ENCODE assay signal across 22 cellular contexts in the genomic region with DNA sequence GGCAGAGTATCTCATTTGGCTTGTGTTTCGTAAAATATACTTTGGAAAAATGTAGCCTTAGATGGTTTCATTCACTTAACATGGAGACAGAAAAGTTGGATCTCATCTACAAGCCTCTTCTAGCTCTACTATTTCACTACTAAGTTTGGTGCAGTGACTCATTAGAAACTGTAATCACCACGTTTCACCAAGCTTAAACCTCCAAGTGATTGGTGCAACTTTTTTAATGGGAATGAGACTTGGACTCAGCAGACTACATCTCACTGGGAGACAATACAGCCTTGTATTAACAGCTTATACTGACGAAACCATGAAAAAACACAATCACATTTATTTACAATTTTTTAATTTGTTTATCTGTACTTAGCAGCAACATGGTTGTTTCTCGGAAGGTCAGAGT. TPM values are rescaled to one million over a fixed set of nuclear protein-coding genes. Genes with fewer than 3 reads are reported as not detected.
DNase-seq lines count a peak whose midpoint lies in the region; ATAC-seq, FAIRE-seq and TF ChIP-seq lines count a peak whose summit lies in the region.
"Had no signal": no experiment of that assay in that cellular context is flagged by ENCODE, and none has a peak within 500 bp of the region (broad histone marks: within the 10 kb centered on the region; RNA-seq: fewer than 3 reads in every experiment).

No MANE protein-coding gene starts in this region.

- no peaks in the 10 kb centered on the region for H3K9me3 Mint-ChIP-seq in nephron

- ATAC-seq in GM19395 (IDR thresholded peaks at IDR 0.05; ENCODE audit: unreplicated experiment): no peak
- ATAC-seq: HepG2 had no signal

- H3K27me3 ChIP-seq in bronchial epithelial cell (ENCODE audit: control insufficient read depth, insufficient read depth, low read length): no peaks in the 10 kb centered on the region
- H3K27me3 ChIP-seq: MG63 had no signal

- no peak overlapping the region for H3K4me3 ChIP-seq in bronchial epithelial cell (ENCODE audit: low read depth, low read length)
- H3K4me3 ChIP-seq: MG63, PC-9 had no signal

- DNase-seq in M059J (ENCODE audit: low read depth) (peak; percentile 25), bronchial epithelial cell (ENCODE audit: low read depth) (peak; percentile 21), NCI-H187 (lab: John Stamatoyannopoulos, UW) (no peak), T-helper 2 cell (no peak)
- DNase-seq in activated CD4-positive, alpha-beta T cell treated with anti-CD3 and anti-CD28 coated beads, Interleukin-2, amount 50 U/mL, for 1 hour: no peak
- DNase-seq: AML-193, DMS79, KBM-7, MG63, NCI-H1048, NCI-H1436 treated with DMSO at 0.1 percent for 48 hours, NCI-H2029 treated with DMSO at 0.1 percent for 48 hours, NCI-H2171, NCI-H526, PC-9, SIG-M5 had no signal

- H3K36me3 ChIP-seq in bronchial epithelial cell (ENCODE audit: control insufficient read depth, insufficient read depth, low read length): no peaks in the 10 kb centered on the region
- H3K36me3 ChIP-seq: MG63 had no signal

- no peaks in the 10 kb centered on the region for H3K27me3 Mint-ChIP-seq in nephron (ENCODE audit: low read depth)

- peaks cover 24% of the 10 kb centered on the region for H3K4me1 Mint-ChIP-seq in nephron

- FAIRE-seq in bronchial epithelial cell (lab: Jason Lieb, UNC): no peak
- FAIRE-seq: GM12892, GM18507, H1, HepG2 had no signal

- H3K4me3 Mint-ChIP-seq in nephron: no peak overlapping the region

- TF ChIP-seq CTCF in bronchial epithelial cell (IDR thresholded peaks at IDR 0.05; ENCODE audit: insufficient read depth, low read length, severe bottlenecking) (no peak), nephron (IDR thresholded peaks at IDR 0.05; ENCODE audit: unreplicated experiment in 3 of 3) (no peak)

- H3K36me3 Mint-ChIP-seq in nephron (ENCODE audit: low read depth): no peaks in the 10 kb centered on the region

- H3K27ac Mint-ChIP-seq in nephron: peak overlapping the region; percentile 47 to 90 (median 58)

RNA-seq across cellular contexts. Expression of gene NRIP1, which starts 29.9 kb away (rescaled TPM):
- total RNA-seq in M059J (2014; rRNA removed; shearing (Covaris generic)): 14.1 and 17.2 TPM in 2 replicates
- 48.8 and 64.0 TPM in 2 replicates for total RNA-seq in bronchial epithelial cell

Comparison
In these comparisons a context has a peak if more than half of its experiments do, and no peak if none do; other contexts are left out.
1. DNase-seq: peak in M059J (single experiment) and bronchial epithelial cell (single experiment); none in activated CD4-positive, alpha-beta T cell treated with anti-CD3 and anti-CD28 coated beads, Interleukin-2, amount 50 U/mL, for 1 hour (single experiment), NCI-H187 (0 of 2) and T-helper 2 cell (0 of 5).